29 cellular contexts compared by ENCODE assay signal in genomic region chr12:70663838-70664237, GRCh38. TPM values are rescaled to one million over a fixed set of nuclear protein-coding genes. Genes with fewer than 3 reads are reported as not detected.
DNase-seq lines count a peak whose midpoint lies in the region; ATAC-seq and TF ChIP-seq lines count a peak whose summit lies in the region.
"Had no signal": no experiment of that assay in that cellular context is flagged by ENCODE, and none has a peak within 500 bp of the region (broad histone marks: within the 10 kb centered on the region; RNA-seq: fewer than 3 reads in every experiment).

No MANE protein-coding gene starts in this region.

- no peak overlapping the region for H3K27ac ChIP-seq in mammary epithelial cell (ENCODE audit: insufficient read depth, low read depth, low read length)
- H3K27ac ChIP-seq in breast epithelium = no peak overlapping the region
- H3K27ac ChIP-seq in HUES6 (ENCODE audit: low read depth, low read length) = no peak overlapping the region
- peak overlapping the region; percentile 38 for H3K27ac ChIP-seq in endodermal cell (ENCODE audit: low read depth, low read length)
- H3K27ac ChIP-seq in parathyroid adenoma = no peak overlapping the region
- H3K27ac ChIP-seq: left lung, pancreas, stomach, tibial artery had no signal

- intact Hi-C loops in mammary epithelial cell (cut with micrococcal nuclease) = no loop called here
- intact Hi-C loops in breast epithelium (cut with DNase I; ENCODE audit: low total_unique reads) = no loop called here

- H3K36me3 Mint-ChIP-seq in endodermal cell (ENCODE audit: low read depth) = no peaks in the 10 kb centered on the region
- H3K36me3 Mint-ChIP-seq: activated naive CD8-positive, alpha-beta T cell treated with anti-CD3 and anti-CD28 coated beads for 36 hours; IgD-negative memory B cell; mesothelial cell of epicardium; naive thymus-derived CD4-positive, alpha-beta T cell had no signal

- peak overlapping the region; percentile 12 for H3K4me3 Mint-ChIP-seq in endodermal cell
- H3K4me3 Mint-ChIP-seq: activated naive CD8-positive, alpha-beta T cell treated with anti-CD3 and anti-CD28 coated beads for 36 hours; effector memory CD8-positive, alpha-beta T cell; IgD-negative memory B cell; mesothelial cell of epicardium; naive thymus-derived CD4-positive, alpha-beta T cell; T-helper 17 cell had no signal

- H3K27me3 ChIP-seq in mammary epithelial cell (ENCODE audit: insufficient read depth, low read length) = no peaks in the 10 kb centered on the region
- H3K27me3 ChIP-seq in breast epithelium = no peaks in the 10 kb centered on the region
- no peaks in the 10 kb centered on the region for H3K27me3 ChIP-seq in HUES6 (ENCODE audit: control insufficient read depth, insufficient read depth, low read length)
- H3K27me3 ChIP-seq in endodermal cell (ENCODE audit: control insufficient read depth, insufficient read depth, low read length, poor library complexity, severe bottlenecking) = no peaks in the 10 kb centered on the region
- H3K27me3 ChIP-seq in parathyroid adenoma (ENCODE audit: control insufficient read depth, insufficient read depth, low read length) = no peaks in the 10 kb centered on the region
- H3K27me3 ChIP-seq: BE2C, left lung, pancreas, stomach, tibial artery had no signal

- no peaks in the 10 kb centered on the region for H4K20me1 ChIP-seq in mammary epithelial cell (ENCODE audit: insufficient read depth, low read length)

- H3K4me1 ChIP-seq in mammary epithelial cell (ENCODE audit: insufficient read depth, low read length) (peaks cover 18% of the 10 kb centered on the region), breast epithelium (no peaks in the 10 kb centered on the region), HUES6 (ENCODE audit: control insufficient read depth, insufficient read depth, low read length) (peaks cover 27% of the 10 kb centered on the region), endodermal cell (ENCODE audit: control insufficient read depth, insufficient read depth, low read length) (no peaks in the 10 kb centered on the region), parathyroid adenoma (no peaks in the 10 kb centered on the region)
- H3K4me1 ChIP-seq: left lung, pancreas, stomach had no signal

- ATAC-seq in GM18519 (IDR thresholded peaks at IDR 0.05; ENCODE audit: low FRiP score, unreplicated experiment) = no peak
- ATAC-seq: effector memory CD8-positive, alpha-beta T cell; left lung; naive thymus-derived CD4-positive, alpha-beta T cell; pancreas; T-helper 17 cell had no signal

- CTCF ChIA-PET in mammary epithelial cell (lab: Charles Lee; ENCODE audit: low non-redundant PET) = no interaction called here

- H2AFZ ChIP-seq in mammary epithelial cell (ENCODE audit: low read depth, low read length) (peak overlapping the region; percentile 85), parathyroid adenoma (no peak overlapping the region)

- H3K4me1 Mint-ChIP-seq in endodermal cell = peaks cover 15% of the 10 kb centered on the region
- H3K4me1 Mint-ChIP-seq: activated naive CD8-positive, alpha-beta T cell treated with anti-CD3 and anti-CD28 coated beads for 36 hours; T-helper 17 cell had no signal

- no peak for TF ChIP-seq POLR2A in breast epithelium (IDR thresholded peaks at IDR 0.05)

- TF ChIP-seq CTCF in mammary epithelial cell (conservative IDR thresholded peaks at IDR 0.05 in 1 of 2, IDR thresholded peaks at IDR 0.05 in 1 of 2; ENCODE audit: extremely low read depth in 1 of 2, insufficient read depth in 1 of 2, low read depth in 1 of 2, low read length in 2 of 2) (no peak), breast epithelium (IDR thresholded peaks at IDR 0.05) (no peak), endodermal cell (conservative IDR thresholded peaks at IDR 0.05) (no peak), parathyroid adenoma (IDR thresholded peaks at IDR 0.05) (no peak)

- DNase-seq in mammary epithelial cell = no peak
- no peak for DNase-seq in breast epithelium (ENCODE audit: low spot score in 2 of 2)
- DNase-seq in endodermal cell = no peak
- DNase-seq in NCI-H524 treated with DMSO at 0.1 percent for 48 hours (lab: John Stamatoyannopoulos, UW) = no peak
- no peak for DNase-seq in SIG-M5 treated with dmso at 0.1 percent for 504 hours (lab: John Stamatoyannopoulos, UW; ENCODE audit: unreplicated experiment)
- DNase-seq: ACHN; activated CD4-positive, alpha-beta T cell treated with anti-CD3 and anti-CD28 coated beads for 1 hour; activated effector memory CD4-positive, alpha-beta T cell treated with Interleukin-2 at 50 U/mL for 16 hours; activated naive CD8-positive, alpha-beta T cell treated with anti-CD3 and anti-CD28 coated beads for 36 hours; aorta; BE2C; cortex of kidney; effector memory CD8-positive, alpha-beta T cell; foreskin fibroblast; HCEC 1CT; left lung; naive thymus-derived CD4-positive, alpha-beta T cell; NCI-H2107; NCI-H524; pancreas; stimulated activated CD4-positive, alpha-beta T cell treated with anti-CD3 and anti-CD28 coated beads, Interleukin-2, amount 100 ng/mL, for 24 hours; stomach; T-helper 17 cell; tibial artery had no signal

- H3K9ac ChIP-seq in mammary epithelial cell (ENCODE audit: insufficient read depth, low read length) (no peak overlapping the region), HUES6 (ENCODE audit: low read length) (no peak overlapping the region), endodermal cell (ENCODE audit: extremely low read depth, low read length, poor library complexity, severe bottlenecking) (no peak overlapping the region), parathyroid adenoma (no peak overlapping the region)

- H3K4me2 ChIP-seq in mammary epithelial cell (ENCODE audit: insufficient read depth, low read depth, low read length) = no peak overlapping the region
- H3K4me2 ChIP-seq in parathyroid adenoma (ENCODE audit: low read length) = peak overlapping the region; percentile 13

- H3K36me3 ChIP-seq in mammary epithelial cell (ENCODE audit: insufficient read depth, low read length) (no peaks in the 10 kb centered on the region), breast epithelium (no peaks in the 10 kb centered on the region), HUES6 (ENCODE audit: control insufficient read depth, insufficient read depth, low read length) (no peaks in the 10 kb centered on the region), endodermal cell (ENCODE audit: control insufficient read depth, insufficient read depth, low read length) (no peaks in the 10 kb centered on the region), parathyroid adenoma (ENCODE audit: control insufficient read depth, insufficient read depth, low read length) (no peaks in the 10 kb centered on the region)
- H3K36me3 ChIP-seq: BE2C, left lung, pancreas, stomach, tibial artery had no signal

- H3K79me2 ChIP-seq in mammary epithelial cell (ENCODE audit: insufficient read depth, low read length) (no peaks in the 10 kb centered on the region), parathyroid adenoma (no peaks in the 10 kb centered on the region)

- H3K9me3 ChIP-seq in mammary epithelial cell (replicated peaks; ENCODE audit: insufficient read depth, low read length) (no peaks in the 10 kb centered on the region), breast epithelium (no peaks in the 10 kb centered on the region), HUES6 (ENCODE audit: control insufficient read depth, insufficient read depth, low read depth, low read length) (no peaks in the 10 kb centered on the region), endodermal cell (ENCODE audit: control insufficient read depth, low read length) (no peaks in the 10 kb centered on the region), parathyroid adenoma (ENCODE audit: control insufficient read depth, low read length) (no peaks in the 10 kb centered on the region)
- H3K9me3 ChIP-seq: BE2C, left lung, pancreas, stomach, tibial artery had no signal

- no TSS peak for BruUV-seq in mammary epithelial cell (replicated peaks; lab: Mats Ljungman, UMichigan)

- 94% methylated on average over 1 of the region's 1 CpG for WGBS in mammary epithelial cell (ENCODE audit: low coverage, missing lambda C conversion rate)
- WGBS in endodermal cell (ENCODE audit: insufficient coverage in 1 of 2, insufficient read length in 1 of 2), 2 experiments = 0 to 59% methylated on average over 1 of the region's 1 CpG

- no peaks in the 10 kb centered on the region for H3K27me3 Mint-ChIP-seq in endodermal cell (ENCODE audit: insufficient read depth)
- H3K27me3 Mint-ChIP-seq: effector memory CD8-positive, alpha-beta T cell; IgD-negative memory B cell; T-helper 17 cell had no signal

- H3K4me3 ChIP-seq in mammary epithelial cell (replicated peaks in 1 of 3; ENCODE audit: insufficient read depth in 1 of 3, low read depth in 2 of 3, low read length in 3 of 3) (no peak overlapping the region), breast epithelium (no peak overlapping the region), HUES6 (ENCODE audit: low read depth, low read length) (peak overlapping the region; percentile 21; the same call in 1 of the 2 replicates), endodermal cell (ENCODE audit: low read length) (no peak overlapping the region), parathyroid adenoma (ENCODE audit: low read depth, low read length) (no peak overlapping the region)
- H3K4me3 ChIP-seq: left lung, pancreas, stomach, tibial artery had no signal

- H3K27ac Mint-ChIP-seq in endodermal cell = no peak overlapping the region
- H3K27ac Mint-ChIP-seq: activated naive CD8-positive, alpha-beta T cell treated with anti-CD3 and anti-CD28 coated beads for 36 hours; effector memory CD8-positive, alpha-beta T cell; IgD-negative memory B cell; mesothelial cell of epicardium; naive thymus-derived CD4-positive, alpha-beta T cell; T-helper 17 cell had no signal

- dilution Hi-C loops in mammary epithelial cell (cut with HindIII; ENCODE audit: low sequenced_read_pairs) = no loop called here

- in situ Hi-C loops in mammary epithelial cell (cut with MboI; ENCODE audit: low sequenced_read_pairs in 2 of 2) = no loop called here

- no peaks in the 10 kb centered on the region for H3K9me3 Mint-ChIP-seq in endodermal cell
- H3K9me3 Mint-ChIP-seq: activated naive CD8-positive, alpha-beta T cell treated with anti-CD3 and anti-CD28 coated beads for 36 hours; effector memory CD8-positive, alpha-beta T cell; IgD-negative memory B cell; mesothelial cell of epicardium had no signal

RNA-seq across cellular contexts. Expression of gene PTPRB, which starts 26.6 kb away (rescaled TPM):
- total RNA-seq in mammary epithelial cell (under 1 TPM; 0.05 to 0.17 TPM), breast epithelium (10 to 100 TPM; 18.4 to 36.1 (median 33.6) TPM), endodermal cell (under 1 TPM in 1 of 2 donors, not detected in 1; 0.22 TPM)
- 0.22 TPM for polyA plus RNA-seq in mammary epithelial cell
- 0.98 TPM for polyA minus RNA-seq in mammary epithelial cell
- polyA plus RNA-seq in endodermal cell (2013, experiment 1 of 2) = 0.25 TPM
- 0.37 TPM for polyA plus RNA-seq in endodermal cell (2013, experiment 2 of 2)
- total RNA-seq: activated naive CD8-positive, alpha-beta T cell treated with anti-CD3 and anti-CD28 coated beads for 36 hours; T-helper 17 cell had no signal
- polyA plus RNA-seq: naive thymus-derived CD4-positive, alpha-beta T cell had no signal

Comparison
In these comparisons a context has a peak if more than half of its experiments do, and no peak if none do; other contexts are left out.
1. RNA of gene PTPRB, which starts 26.6 kb away (total RNA-seq): 18.4 to 36.1 TPM in breast epithelium; 0.22 TPM in endodermal cell and 0.05 to 0.17 TPM in mammary epithelial cell; every median in the first group is over 10 times any median in the second.